21 cellular contexts compared by ENCODE assay signal in genomic region chr2:222302178-222303018, GRCh38. TPM values are rescaled to one million over a fixed set of nuclear protein-coding genes. Genes with fewer than 3 reads are reported as not detected.
DNase-seq lines count a peak whose midpoint lies in the region; ATAC-seq and TF ChIP-seq lines count a peak whose summit lies in the region.
"Had no signal": no experiment of that assay in that cellular context is flagged by ENCODE, and none has a peak within 500 bp of the region (broad histone marks: within the 10 kb centered on the region; RNA-seq: fewer than 3 reads in every experiment).

No MANE protein-coding gene starts in this region.

- peaks cover 9% of the 10 kb centered on the region for H3K36me3 Mint-ChIP-seq in T-helper 2 cell treated with Interferon-gamma antibody and Interleukin-4, amounts not matched to agents 5 μg/mL and 100 μg/mL, for 36 hours (ENCODE audit: low read depth)
- H3K36me3 Mint-ChIP-seq in brain, result no peaks in the 10 kb centered on the region
- H3K36me3 Mint-ChIP-seq in naive thymus-derived CD8-positive, alpha-beta T cell, result peaks cover 0 to 29% (median 10%) of the 10 kb centered on the region in 3 donors
- H3K36me3 Mint-ChIP-seq: mesothelial cell of epicardium had no signal

- peak; percentile 16 for TF ChIP-seq POLR2A in GM19193 (IDR thresholded peaks at IDR 0.05; ENCODE audit: extremely low read depth, insufficient read depth, insufficient read length)

- ATAC-seq in naive thymus-derived CD8-positive, alpha-beta T cell, result no peak
- ATAC-seq: gastrocnemius medialis; stimulated activated memory B cell treated with anti-CD40 and anti-IgM and Interleukin-4, amounts not matched to agents 10 μg/mL and 1 μg/mL and 100 μg/mL, for 72 hours had no signal

- H3K4me3 Mint-ChIP-seq in T-helper 2 cell treated with Interferon-gamma antibody and Interleukin-4, amounts not matched to agents 5 μg/mL and 100 μg/mL, for 36 hours, result no peak overlapping the region
- peak overlapping the region in 4 of 5 experiments; percentile 26 to 84 (median 77) for H3K4me3 Mint-ChIP-seq in brain
- peak overlapping the region in 7 of 10 donors; percentile 21 to 70 (median 46) for H3K4me3 Mint-ChIP-seq in naive thymus-derived CD8-positive, alpha-beta T cell
- H3K4me3 Mint-ChIP-seq: mesothelial cell of epicardium; stimulated activated memory B cell treated with anti-CD40 and anti-IgM and Interleukin-4, amounts not matched to agents 10 μg/mL and 1 μg/mL and 100 μg/mL, for 72 hours had no signal

- no peak for TF ChIP-seq CTCF in brain (conservative IDR thresholded peaks at IDR 0.05)

- DNase-seq in T-helper 2 cell treated with Interferon-gamma antibody and Interleukin-4, amounts not matched to agents 5 μg/mL and 100 μg/mL, for 36 hours (ENCODE audit: low spot score), result no peak
- DNase-seq in T-helper 2 cell (no peak), COLO668 (lab: John Stamatoyannopoulos, UW; ENCODE audit: unreplicated experiment) (no peak), NCI-H446 treated with DMSO at 0.1 percent for 48 hours (lab: John Stamatoyannopoulos, UW) (no peak), NCI-H69 (lab: John Stamatoyannopoulos, UW) (no peak)
- DNase-seq in naive thymus-derived CD8-positive, alpha-beta T cell, result no peak
- DNase-seq: activated gamma-delta T cell, colonic mucosa, DMS 273 treated with DMSO at 0.1 percent for 48 hours, gastrocnemius medialis, NCI-H1048, NCI-H2081 treated with DMSO at 0.1 percent for 48 hours, NCI-H510A, nucleus accumbens, transverse colon had no signal

- peaks cover 96% of the 10 kb centered on the region for H3K27me3 Mint-ChIP-seq in T-helper 2 cell treated with Interferon-gamma antibody and Interleukin-4, amounts not matched to agents 5 μg/mL and 100 μg/mL, for 36 hours (ENCODE audit: low read depth)
- H3K27me3 Mint-ChIP-seq in brain, result peaks cover 100% of the 10 kb centered on the region
- H3K27me3 Mint-ChIP-seq in naive thymus-derived CD8-positive, alpha-beta T cell, result peaks cover 35 to 100% (median 83%) of the 10 kb centered on the region in 5 donors

- POLR2A ChIA-PET in naive thymus-derived CD8-positive, alpha-beta T cell (lab: Charles Lee), result no interaction called here

- peak overlapping the region; percentile 68 for H3K27ac Mint-ChIP-seq in T-helper 2 cell treated with Interferon-gamma antibody and Interleukin-4, amounts not matched to agents 5 μg/mL and 100 μg/mL, for 36 hours
- H3K27ac Mint-ChIP-seq in brain, result peak overlapping the region in 3 of 5 experiments; percentile 25 to 88 (median 51)
- peak overlapping the region in 1 of 10 donors; percentile 6 for H3K27ac Mint-ChIP-seq in naive thymus-derived CD8-positive, alpha-beta T cell
- H3K27ac Mint-ChIP-seq: mesothelial cell of epicardium; stimulated activated memory B cell treated with anti-CD40 and anti-IgM and Interleukin-4, amounts not matched to agents 10 μg/mL and 1 μg/mL and 100 μg/mL, for 72 hours had no signal

- peaks cover 20% of the 10 kb centered on the region for H3K4me1 Mint-ChIP-seq in T-helper 2 cell treated with Interferon-gamma antibody and Interleukin-4, amounts not matched to agents 5 μg/mL and 100 μg/mL, for 36 hours (ENCODE audit: low read depth)
- H3K4me1 Mint-ChIP-seq in brain, result peaks cover 73% of the 10 kb centered on the region
- peaks cover 24 to 59% (median 43%) of the 10 kb centered on the region in 4 donors for H3K4me1 Mint-ChIP-seq in naive thymus-derived CD8-positive, alpha-beta T cell

- peaks cover 11% of the 10 kb centered on the region for H3K9me3 Mint-ChIP-seq in T-helper 2 cell treated with Interferon-gamma antibody and Interleukin-4, amounts not matched to agents 5 μg/mL and 100 μg/mL, for 36 hours
- H3K9me3 Mint-ChIP-seq in brain, result peaks cover 0 to 16% (median 5%) of the 10 kb centered on the region in 5 experiments
- H3K9me3 Mint-ChIP-seq in naive thymus-derived CD8-positive, alpha-beta T cell, result peaks cover 0 to 17% (median 9%) of the 10 kb centered on the region in 9 donors
- H3K9me3 Mint-ChIP-seq: mesothelial cell of epicardium had no signal

RNA-seq across cellular contexts. Expression of gene PAX3, which starts 3.6 kb away (rescaled TPM):
- not detected for polyA plus RNA-seq in brain (ENCODE audit: insufficient read depth, low read depth, low replicate concordance)
- not detected for total RNA-seq in naive thymus-derived CD8-positive, alpha-beta T cell
- not detected for polyA plus RNA-seq in naive thymus-derived CD8-positive, alpha-beta T cell
- total RNA-seq: epithelial cell of proximal tubule, renal cortical epithelial cell, transverse colon had no signal
